In the genomic region with DNA sequence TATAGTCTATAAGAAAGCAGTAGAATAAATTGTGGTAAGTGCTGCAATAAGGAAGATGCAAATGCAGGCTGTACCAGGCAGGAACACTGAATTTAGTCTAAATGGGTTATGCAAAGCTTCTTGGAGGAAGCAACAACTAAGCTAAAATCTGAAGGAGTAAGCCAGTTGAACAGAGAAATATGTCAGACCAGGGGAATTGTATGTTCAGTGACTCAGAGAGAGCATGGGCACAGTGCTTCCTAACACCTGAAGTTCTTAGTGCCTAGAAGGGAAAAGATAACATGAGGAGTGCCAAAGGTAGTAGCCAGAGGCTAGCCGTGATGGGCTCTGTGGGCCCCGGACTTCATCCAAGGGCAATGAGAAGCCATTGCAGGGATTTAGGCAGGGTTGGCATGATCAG, we compare ENCODE assay signal across 29 cellular contexts.
"Had no signal": no experiment of that assay in that cellular context is flagged by ENCODE, and none has a peak within 500 bp of the region (broad histone marks: within the 10 kb centered on the region; RNA-seq: fewer than 3 reads in every experiment).

No MANE protein-coding gene starts in this region.

- H3K4me1 ChIP-seq: parathyroid adenoma, psoas muscle, right lobe of liver, sigmoid colon, suprapubic skin, testis, tibial artery, transverse colon, upper lobe of right lung, uterus had no signal

- H3K9ac ChIP-seq: neural progenitor cell, parathyroid adenoma had no signal

- H3K4me3 ChIP-seq: neural progenitor cell, ovary, psoas muscle, right lobe of liver, sigmoid colon, suprapubic skin, testis, tibial artery, transverse colon, upper lobe of right lung, uterus had no signal

- H3K4me3 Mint-ChIP-seq: natural killer cell; nephron; neural progenitor cell; stimulated activated effector memory CD8-positive, alpha-beta T cell treated with anti-CD3 and anti-CD28 coated beads, Interleukin-12 subunit alpha, Interleukin-12 subunit beta, amount 100 ng/mL, for 72 hours; stimulated activated naive B cell treated with anti-CD40 and anti-IgM and Interleukin-4, amounts not matched to agents 10 μg/mL and 1 μg/mL and 100 μg/mL, for 72 hours; stimulated activated naive CD8-positive, alpha-beta T cell treated with anti-CD3 and anti-CD28 coated beads, Interleukin-15, amount 100 ng/mL, for 72 hours; type B pancreatic cell had no signal

- H3K79me2 ChIP-seq: parathyroid adenoma had no signal

- H3K9me3 ChIP-seq: ovary, psoas muscle, right lobe of liver, suprapubic skin, testis, tibial artery, transverse colon, upper lobe of right lung, uterus had no signal

- H3K27ac Mint-ChIP-seq: natural killer cell; nephron; neural progenitor cell; progenitor cell of endocrine pancreas; stimulated activated effector memory CD8-positive, alpha-beta T cell treated with anti-CD3 and anti-CD28 coated beads, Interleukin-12 subunit alpha, Interleukin-12 subunit beta, amount 100 ng/mL, for 72 hours; stimulated activated naive B cell treated with anti-CD40 and anti-IgM and Interleukin-4, amounts not matched to agents 10 μg/mL and 1 μg/mL and 100 μg/mL, for 72 hours; stimulated activated naive CD8-positive, alpha-beta T cell treated with anti-CD3 and anti-CD28 coated beads, Interleukin-15, amount 100 ng/mL, for 72 hours; type B pancreatic cell had no signal

- H2AFZ ChIP-seq: neural progenitor cell, parathyroid adenoma had no signal

- H3K27ac ChIP-seq: neural progenitor cell, ovary, parathyroid adenoma, psoas muscle, right lobe of liver, sigmoid colon, suprapubic skin, testis, tibial artery, transverse colon, upper lobe of right lung, uterus had no signal

- H3K36me3 Mint-ChIP-seq: natural killer cell; neural progenitor cell; stimulated activated effector memory CD8-positive, alpha-beta T cell treated with anti-CD3 and anti-CD28 coated beads, Interleukin-12 subunit alpha, Interleukin-12 subunit beta, amount 100 ng/mL, for 72 hours; stimulated activated naive B cell treated with anti-CD40 and anti-IgM and Interleukin-4, amounts not matched to agents 10 μg/mL and 1 μg/mL and 100 μg/mL, for 72 hours; type B pancreatic cell had no signal

- H3K36me3 ChIP-seq: neural progenitor cell, ovary, right lobe of liver, sigmoid colon, suprapubic skin, tibial artery, transverse colon, upper lobe of right lung, uterus had no signal

- H3K4me1 Mint-ChIP-seq: natural killer cell; stimulated activated effector memory CD8-positive, alpha-beta T cell treated with anti-CD3 and anti-CD28 coated beads, Interleukin-12 subunit alpha, Interleukin-12 subunit beta, amount 100 ng/mL, for 72 hours; stimulated activated naive B cell treated with anti-CD40 and anti-IgM and Interleukin-4, amounts not matched to agents 10 μg/mL and 1 μg/mL and 100 μg/mL, for 72 hours; stimulated activated naive CD8-positive, alpha-beta T cell treated with anti-CD3 and anti-CD28 coated beads, Interleukin-15, amount 100 ng/mL, for 72 hours had no signal

- H3K27me3 ChIP-seq: neural progenitor cell, ovary, right lobe of liver, sigmoid colon, suprapubic skin, testis, tibial artery, upper lobe of right lung, uterus had no signal

- H3K4me2 ChIP-seq: neural progenitor cell had no signal

- DNase-seq: natural killer cell; occipital lobe; ovary; posterior cingulate gyrus; psoas muscle; right cardiac atrium; right lobe of liver; sigmoid colon; small intestine; stimulated activated CD4-positive, alpha-beta T cell treated with anti-CD3 and anti-CD28 coated beads, Interleukin-15, amount 100 ng/mL, for 24 hours; stimulated activated CD4-positive, alpha-beta T cell treated with anti-CD3 and anti-CD28 coated beads, Interleukin-2, amount 100 ng/mL, for 24 hours; stimulated activated CD4-positive, alpha-beta T cell treated with anti-CD3 and anti-CD28 coated beads, Interleukin-2, amount 100 ng/mL, for 48 hours; stimulated activated CD4-positive, alpha-beta T cell treated with anti-CD3 and anti-CD28 coated beads, Interleukin-4, amount 100 ng/mL, for 24 hours; stimulated activated naive B cell treated with anti-CD40 and anti-IgM and Interleukin-4, amounts not matched to agents 10 μg/mL and 1 μg/mL and 100 μg/mL, for 72 hours; stimulated activated naive CD8-positive, alpha-beta T cell treated with anti-CD3 and anti-CD28 coated beads, Interleukin-15, amount 100 ng/mL, for 72 hours; stimulated activated naive CD8-positive, alpha-beta T cell treated with anti-CD3 and anti-CD28 coated beads, Interleukin-15, Interleukin-2, amounts not matched to agents 100 U/mL and 50 U/mL, for 24 hours; substantia nigra; testis; tibial artery; transverse colon; upper lobe of right lung; uterus had no signal

- ATAC-seq: natural killer cell; psoas muscle; right cardiac atrium; right lobe of liver; stimulated activated effector memory CD8-positive, alpha-beta T cell treated with anti-CD3 and anti-CD28 coated beads, Interleukin-12 subunit alpha, Interleukin-12 subunit beta, amount 100 ng/mL, for 72 hours; stimulated activated naive B cell treated with anti-CD40 and anti-IgM and Interleukin-4, amounts not matched to agents 10 μg/mL and 1 μg/mL and 100 μg/mL, for 72 hours; stimulated activated naive CD8-positive, alpha-beta T cell treated with anti-CD3 and anti-CD28 coated beads, Interleukin-15, amount 100 ng/mL, for 72 hours; stimulated activated naive CD8-positive, alpha-beta T cell treated with anti-CD3 and anti-CD28 coated beads, Interleukin-15, Interleukin-2, amounts not matched to agents 100 U/mL and 50 U/mL, for 24 hours; upper lobe of right lung had no signal
